1 cellular context compared by ENCODE assay signal in genomic region chr9:96686638-96687335, GRCh38.
TF ChIP-seq lines count a peak whose summit lies in the region.

No MANE protein-coding gene starts in this region.

TF ChIP-seq in H1, 55 proteins besides CTCF, POLR2A, EP300 and RAD21 (continued from another document):
- TF ChIP-seq CHD7 (IDR thresholded peaks at IDR 0.05; ENCODE audit: insufficient replicate concordance, low read length) (no peak), GABPA (IDR thresholded peaks at IDR 0.05; ENCODE audit: borderline replicate concordance, insufficient read depth, low read length) (peak; percentile 68; the same call in 1 of the 2 replicates), PHF8 (conservative IDR thresholded peaks at IDR 0.05; ENCODE audit: low read depth, low read length) (peak; percentile 60), SP4 (IDR thresholded peaks at IDR 0.05; ENCODE audit: low read length) (0 out of 2 replicates have a peak, but pooled peaks have one; percentile 23), CEBPB (IDR thresholded peaks at IDR 0.05; ENCODE audit: low read depth, low read length) (peak; percentile 52; the same call in 1 of the 2 replicates), CREB1 (IDR thresholded peaks at IDR 0.05) (peak; percentile 90), KDM5A (IDR thresholded peaks at IDR 0.05; ENCODE audit: low read length) (no peak), CHD2 (IDR thresholded peaks at IDR 0.05; ENCODE audit: low read length) (peak; percentile 11; the same call in 1 of the 2 replicates), TCF12 (IDR thresholded peaks at IDR 0.05; ENCODE audit: low read depth, low read length) (0 out of 2 replicates have a peak, but pooled peaks have one; percentile 7), TAF1 (IDR thresholded peaks at IDR 0.05; ENCODE audit: low read depth, low read length) (peak; percentile 80), SP1 (IDR thresholded peaks at IDR 0.05; ENCODE audit: low read depth, low read length) (no peak), SIRT6 (IDR thresholded peaks at IDR 0.05; ENCODE audit: low read length) (no peak), YY1 (IDR thresholded peaks at IDR 0.05; ENCODE audit: low read depth, low read length) (0 out of 2 replicates have a peak, but pooled peaks have one; percentile 16), MAX (IDR thresholded peaks at IDR 0.05) (peak; percentile 49; the same call in 1 of the 2 replicates), SRF (IDR thresholded peaks at IDR 0.05; ENCODE audit: low read depth, low read length) (peak; percentile 89)
TF ChIP-seq in H1: peak in this region for 19.
